1 cellular context compared by ENCODE assay signal in genomic region chr17:37358830-37359681, GRCh38.
TF ChIP-seq lines count a peak whose summit lies in the region.

No MANE protein-coding gene starts in this region.

TF ChIP-seq in K562, 482 proteins besides CTCF, POLR2A, EP300 and RAD21 (continued from another document and continues in another):
- TF ChIP-seq STAT6 (CRISPR knock-in tag; IDR thresholded peaks at IDR 0.05) (no peak), THAP12 (CRISPR knock-in tag; IDR thresholded peaks at IDR 0.05) (no peak), PHTF2 (CRISPR knock-in tag; IDR thresholded peaks at IDR 0.05) (no peak), EHMT2 (IDR thresholded peaks at IDR 0.05) (no peak), KLF6 (CRISPR knock-in tag; IDR thresholded peaks at IDR 0.05; ENCODE audit: borderline replicate concordance) (0 out of 2 replicates have a peak, but pooled peaks have one; percentile 30), RUNX1 (IDR thresholded peaks at IDR 0.05; ENCODE audit: low read depth) (no peak), ZNF212 (CRISPR knock-in tag; IDR thresholded peaks at IDR 0.05) (no peak), HIVEP1 (CRISPR knock-in tag; IDR thresholded peaks at IDR 0.05) (no peak), ZNF407 (IDR thresholded peaks at IDR 0.05; ENCODE audit: low read depth) (no peak), SMC3 (conservative IDR thresholded peaks at IDR 0.05; ENCODE audit: insufficient read depth, low read depth, low read length) (no peak), NFATC3 (IDR thresholded peaks at IDR 0.05) (no peak), PRPF4 (IDR thresholded peaks at IDR 0.05; ENCODE audit: insufficient read depth, low read depth, low read length, poor library complexity, severe bottlenecking) (peak; percentile 28), IRF2 (CRISPR knock-in tag; IDR thresholded peaks at IDR 0.05) (no peak), BHLHE40 (IDR thresholded peaks at IDR 0.05; ENCODE audit: low read length) (0 out of 2 replicates have a peak, but pooled peaks have one; percentile 1), ZNF239 (CRISPR knock-in tag; IDR thresholded peaks at IDR 0.05) (no peak), AFF4 (CRISPR knock-in tag; IDR thresholded peaks at IDR 0.05) (peak; percentile 32; the same call in 1 of the 2 replicates), RBBP5 (IDR thresholded peaks at IDR 0.05; ENCODE audit: borderline replicate concordance, insufficient read depth, low read length, poor library complexity, severe bottlenecking) (peak; percentile 77), ELF2 (CRISPR knock-in tag; IDR thresholded peaks at IDR 0.05) (no peak), E2F5 (CRISPR knock-in tag; IDR thresholded peaks at IDR 0.05) (no peak), ZNF586 (CRISPR knock-in tag; conservative IDR thresholded peaks at IDR 0.05) (no peak), RFX1 (IDR thresholded peaks at IDR 0.05) (no peak), CTCFL (IDR thresholded peaks at IDR 0.05; ENCODE audit: borderline replicate concordance, insufficient read depth, low read depth, low read length, poor library complexity, severe bottlenecking) (peak; percentile 48), PHF21A (IDR thresholded peaks at IDR 0.05; ENCODE audit: borderline replicate concordance, low read depth) (no peak), RNF219 (CRISPR knock-in tag; IDR thresholded peaks at IDR 0.05) (no peak), SMAD1 (IDR thresholded peaks at IDR 0.05; ENCODE audit: low read depth, low read length, partially characterized antibody) (peak; percentile 54), FOXJ3 (CRISPR knock-in tag; IDR thresholded peaks at IDR 0.05) (no peak), CREB3 (tag; conservative IDR thresholded peaks at IDR 0.05; ENCODE audit: low read depth) (no peak), ZFP91 (CRISPR knock-in tag; IDR thresholded peaks at IDR 0.05) (no peak), BDP1 (IDR thresholded peaks at IDR 0.05; ENCODE audit: insufficient read depth, insufficient read length) (no peak)
